ENCODE assay signal across 8 cellular contexts in genomic region chr10:100997364-100998182, GRCh38. TPM values are rescaled to one million over a fixed set of nuclear protein-coding genes. Genes with fewer than 3 reads are reported as not detected.
A peak's percentile ranks its signal among the peaks of the same experiment; 100 is the strongest.
DNase-seq lines count a peak whose midpoint lies in the region; ATAC-seq, FAIRE-seq and TF ChIP-seq lines count a peak whose summit lies in the region.

No MANE protein-coding gene starts in this region.

- SMC1A ChIA-PET in GM12878 (lab: Charles Lee; ENCODE audit: uncharacterized antibody, unreplicated experiment): interaction anchor here (1.1 to 2.0 kb wide), 5 partner anchors 10 to 44 kb away, joined by 4 to 9 read pairs (median 5); partner anchors contain the start of genes MRPL43 and TWNK

- H3K27me3 ChIP-seq in GM12878 (replicated peaks in 1 of 2; ENCODE audit: control insufficient read depth in 2 of 2, insufficient read depth in 2 of 2, low read length in 1 of 2): no peaks in the 10 kb centered on the region
- H3K27me3 ChIP-seq in iPS DF 6.9 (ENCODE audit: control insufficient read depth, insufficient read depth, low read length): no peaks in the 10 kb centered on the region
- H3K27me3 ChIP-seq in gastrocnemius medialis: no peaks in the 10 kb centered on the region

- 0 out of 2 replicates have a peak, but pooled peaks have one; percentile 20 for TF ChIP-seq RAD21 in GM12878 (IDR thresholded peaks at IDR 0.05; ENCODE audit: insufficient read depth, low read depth, low read length)

- H4K20me1 ChIP-seq in GM12878 (ENCODE audit: control insufficient read depth, insufficient read depth): no peaks in the 10 kb centered on the region

- RAD21 ChIA-PET in GM12878 (lab: Charles Lee; ENCODE audit: unreplicated experiment): interaction anchor here (0.6 to 4.6 kb wide), 13 partner anchors 10 to 1250 kb away, joined by 3 to 26 read pairs (median 4); partner anchors contain the start of genes KAZALD1, MRPL43, PDZD7 and SFXN3

- H3K4me3 ChIP-seq in GM12878: peak overlapping the region; percentile 86
- peak overlapping the region; percentile 73 for H3K4me3 ChIP-seq in iPS DF 6.9 (ENCODE audit: low read length)
- peak overlapping the region; percentile 65 to 97 (median 86) for H3K4me3 ChIP-seq in gastrocnemius medialis

- no peak for TF ChIP-seq EP300 in GM12878 (IDR thresholded peaks at IDR 0.05; ENCODE audit: borderline replicate concordance in 1 of 2, control insufficient read depth in 1 of 2, low read depth in 2 of 2, low read length in 2 of 2)

- peaks cover 10% of the 10 kb centered on the region for H3K79me2 ChIP-seq in GM12878 (ENCODE audit: control insufficient read depth, insufficient read depth, low read length)

- DNase-seq in Caki2 (ENCODE audit: low read depth) (peak; percentile 82), MV-4-11 (lab: John Stamatoyannopoulos, UW) (peak; percentile 69), T1000 (lab: John Stamatoyannopoulos, UW) (peak; percentile 78), GM12878 (ENCODE audit: low read depth, low spot score) (no peak), iPS DF 6.9 (ENCODE audit: low read depth, low spot score) (no peak), gastrocnemius medialis (peak; percentile 71 to 86)

- no peaks in the 10 kb centered on the region for H3K9me3 ChIP-seq in GM12878 (replicated peaks; ENCODE audit: control insufficient read depth, insufficient read depth, low read length)
- H3K9me3 ChIP-seq in iPS DF 6.9 (ENCODE audit: control insufficient read depth, insufficient read depth, low read length): no peaks in the 10 kb centered on the region
- no peaks in the 10 kb centered on the region for H3K9me3 ChIP-seq in gastrocnemius medialis

- peak overlapping the region; percentile 99 for H3K4me2 ChIP-seq in GM12878 (ENCODE audit: control insufficient read depth, insufficient read depth)

- peak; percentile 69 for FAIRE-seq in GM12878 (lab: Jason Lieb, UNC)

- POLR2A ChIA-PET in GM12878 (lab: Charles Lee): interaction anchor here (0.6 to 3.8 kb wide), 6 partner anchors 11 to 490 kb away, joined by 3 to 23 read pairs (median 6); partner anchors contain the start of genes KAZALD1, MRPL43 and TWNK

- BruUV-seq in GM12878 (replicated peaks; lab: Mats Ljungman, UMichigan): no TSS peak

- peaks cover 17% of the 10 kb centered on the region for H3K4me1 ChIP-seq in GM12878 (ENCODE audit: control insufficient read depth, insufficient read depth, low read length)
- H3K4me1 ChIP-seq in iPS DF 6.9 (ENCODE audit: control insufficient read depth, insufficient read depth, low read length): peaks cover 11% of the 10 kb centered on the region; the same call in 1 of the 2 replicates
- H3K4me1 ChIP-seq in gastrocnemius medialis: peaks cover 27 to 41% of the 10 kb centered on the region in 2 donors

- CTCF ChIA-PET in GM12878 (lab: Yijun Ruan, JAX): interaction anchor here (0.6 to 5.7 kb wide), 29 partner anchors 9 to 998 kb away, joined by 3 to 91 read pairs (median 4); partner anchors contain the start of genes MRPL43, PDZD7, SEMA4G and SFXN3

- H3K36me3 ChIP-seq in GM12878 (ENCODE audit: control insufficient read depth in 2 of 2, insufficient read depth in 2 of 2, low read length in 1 of 2): peaks cover 0 to 5% of the 10 kb centered on the region in 2 experiments; a peak in 3 of 4 replicates
- H3K36me3 ChIP-seq in iPS DF 6.9 (ENCODE audit: control insufficient read depth, insufficient read depth, low read length): 0 out of 2 replicates have a peak, but pooled peaks cover 4% of the 10 kb centered on the region
- peaks cover 0 to 14% of the 10 kb centered on the region in 2 donors for H3K36me3 ChIP-seq in gastrocnemius medialis

- H2AFZ ChIP-seq in GM12878 (ENCODE audit: control insufficient read depth, low read depth, low read length): peak overlapping the region; percentile 90

- intact Hi-C loops in GM12878 (cut with micrococcal nuclease; ENCODE audit: unreplicated experiment) (loop anchor here (5.0 kb wide), 1 partner anchor 85 kb away; the partner anchor contains the start of gene SLF2), gastrocnemius medialis (cut with DNase I; ENCODE audit: low total_unique reads) (loop anchor here (1.0 to 2.0 kb wide), 3 partner anchors 16 to 85 kb away; partner anchors contain the start of genes KAZALD1 and SLF2)

- peak overlapping the region; percentile 88 for H3K27ac ChIP-seq in GM12878 (ENCODE audit: control insufficient read depth, insufficient read depth)
- H3K27ac ChIP-seq in iPS DF 6.9 (ENCODE audit: low read length): no peak overlapping the region
- H3K27ac ChIP-seq in gastrocnemius medialis: peak overlapping the region; percentile 95 to 100 (median 98)

- TF ChIP-seq POLR2A in GM12878 (IDR thresholded peaks at IDR 0.05; ENCODE audit: low read depth, low read length): peak; percentile 31; the same call in 1 of the 2 replicates
- peak in 1 of 2 donors; percentile 47 for TF ChIP-seq POLR2A in gastrocnemius medialis (IDR thresholded peaks at IDR 0.05)

- peak overlapping the region; percentile 63 for H3K9ac ChIP-seq in GM12878 (ENCODE audit: control insufficient read depth, insufficient read depth, low read length)

- in situ Hi-C loops in Caki2 (cut with HindIII; ENCODE audit: low pct_unique_long_range_greater_than_20kb, low sequenced_read_pairs): no loop called here
- in situ Hi-C loops in GM12878 (cut with MboI): no loop called here
- in situ Hi-C loops in gastrocnemius medialis (cut with MboI; ENCODE audit: low sequenced_read_pairs in 4 of 4): no loop called here

- WGBS in GM12878 (ENCODE audit: insufficient coverage, insufficient replicate concordance, low lambda C conversion rate, missing lambda C conversion rate): under 1% methylated on average over 59 of the region's 66 CpGs
- no CpG with 5 or more reads among the region's 66 CpGs for WGBS in iPS DF 6.9 (ENCODE audit: insufficient coverage, insufficient read length)

- ATAC-seq in GM21423 (IDR thresholded peaks at IDR 0.05; ENCODE audit: unreplicated experiment): peak; percentile 29
- ATAC-seq in GM12878: peak; percentile 70
- peak; percentile 40 to 53 for ATAC-seq in gastrocnemius medialis
- no peak for ATAC-seq in HG03571 (IDR thresholded peaks at IDR 0.05; ENCODE audit: unreplicated experiment)

- TF ChIP-seq CTCF in GM12878 (IDR thresholded peaks at IDR 0.05 in 2 of 3, conservative IDR thresholded peaks at IDR 0.05 in 1 of 3; ENCODE audit: control insufficient read depth in 2 of 3, extremely low read depth in 1 of 3, insufficient read depth in 1 of 3, low read depth in 3 of 3, low read length in 3 of 3) (peak; percentile 88 to 95 (median 91)), gastrocnemius medialis (IDR thresholded peaks at IDR 0.05 in 4 of 5, conservative IDR thresholded peaks at IDR 0.05 in 1 of 5) (peak; percentile 87 to 97 (median 95))

RNA-seq across cellular contexts. Expression of gene LZTS2, which starts 2.0 kb away (rescaled TPM):
- 35.5 and 37.2 TPM in 2 replicates for total RNA-seq in Caki2 (2014; rRNA removed; shearing (Covaris generic); ENCODE audit: low replicate concordance)
- 33.5 and 42.4 TPM in 2 replicates for total RNA-seq in GM12878 (2013; cell fraction: nucleolus; rRNA removed)
- total RNA-seq in GM12878 (2014; rRNA removed) (6.2 and 6.7 TPM in 2 replicates), GM12878 (2014; rRNA removed; fragmentation: Illumina TruSeq; extraction: Trizol) (3.8 and 3.9 TPM in 2 replicates), GM12878 (2021) (12.2 and 13.4 TPM in 2 replicates), gastrocnemius medialis (10 to 100 TPM; 22.5 to 44.7 (median 26.7) TPM)
- polyA plus RNA-seq in GM12878 (2011; ENCODE audit: low read depth): 3.1 TPM
- polyA plus RNA-seq in GM12878 (2011; rRNA removed) (7.1 and 11.2 TPM in 2 replicates), GM12878 (2014; fragmentation: Illumina TruSeq; extraction: Trizol) (1.7 and 3.0 TPM in 2 replicates), GM12878 (2014; fragmentation: Nextera tagmentation; extraction: Ambion mirVana) (under 1 TPM; 0.08 to 0.37 TPM), GM12878 (2014; rRNA removed) (9.9 and 11.9 TPM in 2 replicates), GM12878 (2016; fragmentation: Nextera tagmentation; extraction: Ambion mirVana) (1 to 10 TPM; 7.7 to 7.9 TPM)
- 21.4 and 22.7 TPM in 2 replicates for polyA plus RNA-seq in GM12878 (2011; cell fraction: cytosol; rRNA removed)
- polyA plus RNA-seq in GM12878 (2011; cell fraction: nucleus; rRNA removed): 73.4 and 102 TPM in 2 replicates
- polyA plus RNA-seq in GM12878 (2012): 9.3 and 11.8 TPM in 2 replicates
- 6.1 and 17.8 TPM in 2 replicates for polyA minus RNA-seq in GM12878 (2011; rRNA and poly(A)+ RNA removed)
- polyA minus RNA-seq in GM12878 (2011; cell fraction: cytosol; rRNA and poly(A)+ RNA removed): 6.3 and 9.9 TPM in 2 replicates
- 14.6 and 21.9 TPM in 2 replicates for polyA minus RNA-seq in GM12878 (2011; cell fraction: nucleus; rRNA and poly(A)+ RNA removed)

RNA-seq across cellular contexts. Expression of gene TWNK, which starts 10.2 kb away (rescaled TPM):
- total RNA-seq in Caki2 (2014; rRNA removed; shearing (Covaris generic); ENCODE audit: low replicate concordance): 5.2 and 10.7 TPM in 2 replicates
- 9.5 and 10.3 TPM in 2 replicates for total RNA-seq in GM12878 (2013; cell fraction: nucleolus; rRNA removed)
- total RNA-seq in GM12878 (2014; rRNA removed): 19.3 and 20.4 TPM in 2 replicates
- 14.0 and 17.2 TPM in 2 replicates for total RNA-seq in GM12878 (2014; rRNA removed; fragmentation: Illumina TruSeq; extraction: Trizol)
- 19.5 and 23.0 TPM in 2 replicates for total RNA-seq in GM12878 (2021)
- polyA plus RNA-seq in GM12878 (2011; ENCODE audit: low read depth): 12.9 TPM
- 13.7 and 16.9 TPM in 2 replicates for polyA plus RNA-seq in GM12878 (2011; rRNA removed)
- polyA plus RNA-seq in GM12878 (2011; cell fraction: cytosol; rRNA removed): 17.4 and 18.4 TPM in 2 replicates
- 15.9 and 18.3 TPM in 2 replicates for polyA plus RNA-seq in GM12878 (2011; cell fraction: nucleus; rRNA removed)
- polyA plus RNA-seq in GM12878 (2012): 13.3 and 19.0 TPM in 2 replicates
- polyA plus RNA-seq in GM12878 (2014; fragmentation: Illumina TruSeq; extraction: Trizol): 32.4 and 32.8 TPM in 2 replicates
- polyA plus RNA-seq in GM12878 (2014; fragmentation: Nextera tagmentation; extraction: Ambion mirVana): 10 to 100 TPM; 13.6 to 19.0 TPM
- polyA plus RNA-seq in GM12878 (2014; rRNA removed): 19.3 and 22.3 TPM in 2 replicates
- polyA plus RNA-seq in GM12878 (2016; fragmentation: Nextera tagmentation; extraction: Ambion mirVana): 10 to 100 TPM; 14.4 to 16.6 TPM
- 17.1 and 19.5 TPM in 2 replicates for polyA minus RNA-seq in GM12878 (2011; rRNA and poly(A)+ RNA removed)
- polyA minus RNA-seq in GM12878 (2011; cell fraction: cytosol; rRNA and poly(A)+ RNA removed): 3.1 and 7.5 TPM in 2 replicates
- 5.9 and 12.2 TPM in 2 replicates for polyA minus RNA-seq in GM12878 (2011; cell fraction: nucleus; rRNA and poly(A)+ RNA removed)
- total RNA-seq in gastrocnemius medialis: 10 to 100 TPM in 2 of 4 donors, 1 to 10 TPM in 2; 8.2 to 19.8 (median 10.0) TPM

RNA-seq across cellular contexts. Expression of gene MRPL43, which starts 10.3 kb away (rescaled TPM):
- total RNA-seq in Caki2 (2014; rRNA removed; shearing (Covaris generic); ENCODE audit: low replicate concordance): 123 and 128 TPM in 2 replicates
- total RNA-seq in GM12878 (2013; cell fraction: nucleolus; rRNA removed): 30.3 and 37.0 TPM in 2 replicates
- 74.8 and 84.7 TPM in 2 replicates for total RNA-seq in GM12878 (2014; rRNA removed)
- total RNA-seq in GM12878 (2014; rRNA removed; fragmentation: Illumina TruSeq; extraction: Trizol): 34.3 and 40.1 TPM in 2 replicates
- total RNA-seq in GM12878 (2021): 58.6 and 65.5 TPM in 2 replicates
- polyA plus RNA-seq in GM12878 (2011; ENCODE audit: low read depth): 30.0 TPM
- polyA plus RNA-seq in GM12878 (2011; rRNA removed): 39.3 and 64.7 TPM in 2 replicates
- 79.2 and 143 TPM in 2 replicates for polyA plus RNA-seq in GM12878 (2011; cell fraction: cytosol; rRNA removed)
- 106 and 124 TPM in 2 replicates for polyA plus RNA-seq in GM12878 (2011; cell fraction: nucleus; rRNA removed)
- polyA plus RNA-seq in GM12878 (2012): 67.6 and 72.0 TPM in 2 replicates
- polyA plus RNA-seq in GM12878 (2014; fragmentation: Illumina TruSeq; extraction: Trizol): 15.9 and 24.8 TPM in 2 replicates
- polyA plus RNA-seq in GM12878 (2014; fragmentation: Nextera tagmentation; extraction: Ambion mirVana): 10 to 100 TPM; 16.6 to 24.2 TPM
- polyA plus RNA-seq in GM12878 (2014; rRNA removed): 102 and 115 TPM in 2 replicates
- 100 to 1,000 TPM; 101 to 108 TPM for polyA plus RNA-seq in GM12878 (2016; fragmentation: Nextera tagmentation; extraction: Ambion mirVana)
- 25.1 and 42.2 TPM in 2 replicates for polyA minus RNA-seq in GM12878 (2011; rRNA and poly(A)+ RNA removed)
- 20.7 and 27.8 TPM in 2 replicates for polyA minus RNA-seq in GM12878 (2011; cell fraction: cytosol; rRNA and poly(A)+ RNA removed)
- polyA minus RNA-seq in GM12878 (2011; cell fraction: nucleus; rRNA and poly(A)+ RNA removed): 30.9 and 40.5 TPM in 2 replicates
- 100 to 1,000 TPM in 1 of 4 donors, 10 to 100 TPM in 3; 83.3 to 129 (median 92.5) TPM for total RNA-seq in gastrocnemius medialis

RNA-seq across cellular contexts. Expression of gene SEMA4G, which starts 28.3 kb away (rescaled TPM):
- total RNA-seq in Caki2 (2014; rRNA removed; shearing (Covaris generic); ENCODE audit: low replicate concordance): 0.96 and 6.6 TPM in 2 replicates
- 2.6 and 4.3 TPM in 2 replicates for total RNA-seq in GM12878 (2013; cell fraction: nucleolus; rRNA removed)
- total RNA-seq in GM12878 (2014; rRNA removed) (0.05 TPM in 1 of 2 replicates, not detected in the other), GM12878 (2014; rRNA removed; fragmentation: Illumina TruSeq; extraction: Trizol) (not detected in 2 replicates), GM12878 (2021) (0.19 and 0.23 TPM in 2 replicates), gastrocnemius medialis (1 to 10 TPM in 1 of 4 donors, under 1 TPM in 3; 0.46 to 1.1 (median 0.52) TPM)
- 6.5 TPM for polyA plus RNA-seq in GM12878 (2011; ENCODE audit: low read depth)
- polyA plus RNA-seq in GM12878 (2011; rRNA removed) (0.91 and 2.3 TPM in 2 replicates), GM12878 (2014; fragmentation: Illumina TruSeq; extraction: Trizol) (0.25 and 0.62 TPM in 2 replicates), GM12878 (2014; fragmentation: Nextera tagmentation; extraction: Ambion mirVana) (not detected), GM12878 (2014; rRNA removed) (0.09 and 0.22 TPM in 2 replicates), GM12878 (2016; fragmentation: Nextera tagmentation; extraction: Ambion mirVana) (under 1 TPM; 0.63 to 0.88 TPM)
- 2.0 and 2.7 TPM in 2 replicates for polyA plus RNA-seq in GM12878 (2011; cell fraction: cytosol; rRNA removed)
- 4.8 and 8.4 TPM in 2 replicates for polyA plus RNA-seq in GM12878 (2011; cell fraction: nucleus; rRNA removed)
- 2.2 and 2.3 TPM in 2 replicates for polyA plus RNA-seq in GM12878 (2012)
- 2.1 and 2.2 TPM in 2 replicates for polyA minus RNA-seq in GM12878 (2011; rRNA and poly(A)+ RNA removed)
- polyA minus RNA-seq in GM12878 (2011; cell fraction: cytosol; rRNA and poly(A)+ RNA removed): 0.42 and 0.67 TPM in 2 replicates
- polyA minus RNA-seq in GM12878 (2011; cell fraction: nucleus; rRNA and poly(A)+ RNA removed): 0.60 and 1.9 TPM in 2 replicates

RNA-seq across cellular contexts. Expression of gene PDZD7, which starts 33.4 kb away (rescaled TPM):
- 0.51 and 5.3 TPM in 2 replicates for total RNA-seq in Caki2 (2014; rRNA removed; shearing (Covaris generic); ENCODE audit: low replicate concordance)
- not detected in 2 replicates for total RNA-seq in GM12878 (2013; cell fraction: nucleolus; rRNA removed)
- total RNA-seq in GM12878 (2014; rRNA removed) (not detected in 2 replicates), GM12878 (2014; rRNA removed; fragmentation: Illumina TruSeq; extraction: Trizol) (not detected in 2 replicates), GM12878 (2021) (not detected in 2 replicates), gastrocnemius medialis (under 1 TPM in 1 of 4 donors, not detected in 3; 0.11 TPM)
- not detected for polyA plus RNA-seq in GM12878 (2011; ENCODE audit: low read depth)
- polyA plus RNA-seq in GM12878 (2011; rRNA removed) (0.01 TPM in 1 of 2 replicates, not detected in the other), GM12878 (2014; fragmentation: Illumina TruSeq; extraction: Trizol) (0.03 TPM in 1 of 2 replicates, not detected in the other), GM12878 (2014; fragmentation: Nextera tagmentation; extraction: Ambion mirVana) (not detected), GM12878 (2014; rRNA removed) (0.03 TPM in 1 of 2 replicates, not detected in the other), GM12878 (2016; fragmentation: Nextera tagmentation; extraction: Ambion mirVana) (under 1 TPM in 1 of 2 experiments, not detected in 1; 0.20 TPM)
- polyA plus RNA-seq in GM12878 (2011; cell fraction: cytosol; rRNA removed): 0.01 and 0.02 TPM in 2 replicates
- polyA plus RNA-seq in GM12878 (2011; cell fraction: nucleus; rRNA removed): 0.04 and 0.07 TPM in 2 replicates
- polyA plus RNA-seq in GM12878 (2012): 0.03 TPM in 1 of 2 replicates, not detected in the other
- polyA minus RNA-seq in GM12878 (2011; rRNA and poly(A)+ RNA removed): not detected in 2 replicates
- not detected in 2 replicates for polyA minus RNA-seq in GM12878 (2011; cell fraction: cytosol; rRNA and poly(A)+ RNA removed)
- polyA minus RNA-seq in GM12878 (2011; cell fraction: nucleus; rRNA and poly(A)+ RNA removed): 0.12 TPM in 1 of 2 replicates, not detected in the other

Comparison
In these comparisons a context has a peak if more than half of its experiments do, and no peak if none do; other contexts are left out.
1. DNase-seq: peak in Caki2 (single experiment), MV-4-11 (single experiment), T1000 (single experiment) and gastrocnemius medialis (2 of 2); none in GM12878 (single experiment) and iPS DF 6.9 (single experiment).
2. Peak in every context shown above with its lines, with median percentiles within 50 percentile points of each other: H3K4me3 ChIP-seq.